8 cellular contexts compared by ENCODE assay signal in the genomic region with DNA sequence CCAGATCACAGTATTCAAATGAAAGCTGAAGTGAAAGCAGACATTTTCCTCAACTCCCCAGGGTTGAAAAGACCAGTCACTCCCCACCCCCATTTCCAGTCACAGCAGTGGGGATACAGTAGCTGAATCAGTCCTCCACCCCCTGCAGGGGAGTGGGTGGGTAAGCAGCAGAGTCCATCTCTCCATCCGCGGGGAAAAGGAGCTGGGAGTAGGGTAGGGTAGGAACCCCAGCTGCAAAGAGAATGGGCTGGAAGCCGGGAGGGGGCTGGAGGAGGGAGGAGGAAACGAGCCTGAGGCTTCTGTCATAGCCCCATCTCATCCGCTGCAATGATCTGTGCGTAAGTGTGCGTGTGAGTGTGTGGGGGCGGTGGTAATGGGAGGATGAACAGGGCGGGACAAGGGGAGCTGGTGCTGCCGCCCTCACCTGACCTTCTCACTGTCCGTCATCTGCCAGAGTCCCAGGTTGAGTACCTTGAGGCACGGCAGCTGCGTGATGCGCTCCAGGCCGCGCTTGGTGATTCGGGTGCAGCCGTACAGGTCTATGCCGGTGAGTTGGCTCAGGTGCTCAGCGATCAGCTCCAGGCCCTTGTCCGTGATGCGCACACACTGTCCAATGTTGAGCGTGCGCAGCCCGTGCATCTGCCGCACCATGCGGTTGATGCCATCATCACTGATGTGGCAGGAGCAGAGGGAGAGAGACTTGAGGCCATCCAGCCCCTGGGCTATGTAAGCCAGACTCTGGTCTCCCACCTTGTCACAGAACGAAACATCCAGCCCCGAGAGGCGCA.
DNase-seq lines count a peak whose midpoint lies in the region; ATAC-seq, FAIRE-seq and TF ChIP-seq lines count a peak whose summit lies in the region.

No MANE protein-coding gene starts in this region.

- peaks cover 69% of the 10 kb centered on the region for H3K4me1 Mint-ChIP-seq in stimulated activated memory B cell treated with anti-CD40 and anti-IgM and Interleukin-4, amounts not matched to agents 10 μg/mL and 1 μg/mL and 100 μg/mL, for 72 hours

- no peak for FAIRE-seq in D721Med (lab: Jason Lieb, UNC)

- H3K36me3 Mint-ChIP-seq in stimulated activated memory B cell treated with anti-CD40 and anti-IgM and Interleukin-4, amounts not matched to agents 10 μg/mL and 1 μg/mL and 100 μg/mL, for 72 hours = peaks cover 16% of the 10 kb centered on the region

- no peak for TF ChIP-seq CTCF in D721Med (IDR thresholded peaks at IDR 0.05; ENCODE audit: insufficient read depth, missing control alignments)

- peak overlapping the region; percentile 89 for H3K27ac Mint-ChIP-seq in stimulated activated memory B cell treated with anti-CD40 and anti-IgM and Interleukin-4, amounts not matched to agents 10 μg/mL and 1 μg/mL and 100 μg/mL, for 72 hours

- ATAC-seq in stimulated activated memory B cell treated with anti-CD40 and anti-IgM and Interleukin-4, amounts not matched to agents 10 μg/mL and 1 μg/mL and 100 μg/mL, for 72 hours = peak; percentile 58

- no peaks in the 10 kb centered on the region for H3K27me3 Mint-ChIP-seq in stimulated activated memory B cell treated with anti-CD40 and anti-IgM and Interleukin-4, amounts not matched to agents 10 μg/mL and 1 μg/mL and 100 μg/mL, for 72 hours

- H3K4me3 Mint-ChIP-seq in stimulated activated memory B cell treated with anti-CD40 and anti-IgM and Interleukin-4, amounts not matched to agents 10 μg/mL and 1 μg/mL and 100 μg/mL, for 72 hours = peak overlapping the region; percentile 92

- DNase-seq in NCI-H2081 (lab: John Stamatoyannopoulos, UW) (peak; percentile 64 to 78), NCI-H2081 treated with DMSO at 0.1 percent for 48 hours (lab: John Stamatoyannopoulos, UW) (no peak), NCI-H2171 (lab: John Stamatoyannopoulos, UW) (peak; percentile 64), midbrain (lab: John Stamatoyannopoulos, UW) (peak; percentile 35), D721Med (ENCODE audit: insufficient read length, low spot score) (no peak)
- peak; percentile 25 to 50 for DNase-seq in activated CD4-positive, alpha-beta T cell treated with anti-CD3 and anti-CD28 coated beads, Interleukin-2, amount 50 U/mL, for 24 hours (ENCODE audit: low read depth in 1 of 2, low spot score in 1 of 2)
- DNase-seq in effector CD4-positive, alpha-beta T cell = peak; percentile 34

- H3K9me3 Mint-ChIP-seq in stimulated activated memory B cell treated with anti-CD40 and anti-IgM and Interleukin-4, amounts not matched to agents 10 μg/mL and 1 μg/mL and 100 μg/mL, for 72 hours = no peaks in the 10 kb centered on the region

Comparison
In these comparisons a context has a peak if more than half of its experiments do, and no peak if none do; other contexts are left out.
1. DNase-seq: peak in NCI-H2081 (2 of 2), NCI-H2171 (single experiment), activated CD4-positive, alpha-beta T cell treated with anti-CD3 and anti-CD28 coated beads, Interleukin-2, amount 50 U/mL, for 24 hours (2 of 2), effector CD4-positive, alpha-beta T cell (single experiment) and midbrain (single experiment); none in NCI-H2081 treated with DMSO at 0.1 percent for 48 hours (single experiment) and D721Med (single experiment).